17 cellular contexts compared by ENCODE assay signal in genomic region chr3:21357241-21357640, GRCh38.
DNase-seq lines count a peak whose midpoint lies in the region; ATAC-seq lines count a peak whose summit lies in the region.
"Had no signal": no experiment of that assay in that cellular context is flagged by ENCODE, and none has a peak within 500 bp of the region (broad histone marks: within the 10 kb centered on the region; RNA-seq: fewer than 3 reads in every experiment).

No MANE protein-coding gene starts in this region.

- ATAC-seq in HG02588 (IDR thresholded peaks at IDR 0.05; ENCODE audit: unreplicated experiment) (no peak), GM19328 (IDR thresholded peaks at IDR 0.05; ENCODE audit: unreplicated experiment) (no peak), HG03097 (IDR thresholded peaks at IDR 0.05; ENCODE audit: low FRiP score, unreplicated experiment) (no peak)
- ATAC-seq: HCT116 had no signal

- DNase-seq in EH (ENCODE audit: low read depth) = peak; percentile 4
- peak; percentile 8 for DNase-seq in adipocyte (ENCODE audit: low read depth)
- peak; percentile 3 for DNase-seq in fibroblast of peridontal ligament (ENCODE audit: extremely low read depth)
- peak; percentile 18 for DNase-seq in skeletal muscle cell (ENCODE audit: low read depth)
- DNase-seq in MG63 = no peak
- DNase-seq: 8988T; C1 segment of cervical spinal cord; Calu3; CD4-positive, alpha-beta T cell; DMS 273 treated with DMSO at 0.1 percent for 48 hours; DMS79; EL; GDM1 had no signal

- H3K9ac ChIP-seq in adipocyte (ENCODE audit: low read length) = no peak overlapping the region

- H3K4me3 ChIP-seq in adipocyte (ENCODE audit: low read length) (no peak overlapping the region), skeletal muscle cell (ENCODE audit: low read depth, low read length) (no peak overlapping the region), MG63 (no peak overlapping the region)

- H3K27me3 ChIP-seq in adipocyte (replicated peaks; ENCODE audit: control insufficient read depth, insufficient read depth, low read length) = no peaks in the 10 kb centered on the region
- H3K27me3 ChIP-seq in MG63 = no peaks in the 10 kb centered on the region

- H3K36me3 ChIP-seq in adipocyte (ENCODE audit: control insufficient read depth, insufficient read depth, low read length, severe bottlenecking) = no peaks in the 10 kb centered on the region
- no peaks in the 10 kb centered on the region for H3K36me3 ChIP-seq in MG63

- peaks cover 3% of the 10 kb centered on the region for H3K4me1 ChIP-seq in adipocyte (ENCODE audit: control insufficient read depth, insufficient read depth, low read length)

- peaks cover 19% of the 10 kb centered on the region for H3K9me3 ChIP-seq in adipocyte (ENCODE audit: control insufficient read depth, low read length)
- H3K9me3 ChIP-seq in MG63 = no peaks in the 10 kb centered on the region
